In genomic region chr6:33278392-33278741, GRCh38 we compare ENCODE assay signal across 8 cellular contexts. TPM values are rescaled to one million over a fixed set of nuclear protein-coding genes. Genes with fewer than 3 reads are reported as not detected.
DNase-seq lines count a peak whose midpoint lies in the region; ATAC-seq and TF ChIP-seq lines count a peak whose summit lies in the region.
"Had no signal": no experiment of that assay in that cellular context is flagged by ENCODE, and none has a peak within 500 bp of the region (broad histone marks: within the 10 kb centered on the region; RNA-seq: fewer than 3 reads in every experiment).

No MANE protein-coding gene starts in this region.

- H3K4me1 ChIP-seq in DOHH2 (ENCODE audit: control insufficient read depth, low read length) = peaks cover 69% of the 10 kb centered on the region
- H3K4me1 ChIP-seq in Karpas-422 (ENCODE audit: low read length) = peaks cover 60% of the 10 kb centered on the region
- H3K4me1 ChIP-seq in sigmoid colon = peaks cover 0 to 46% (median 43%) of the 10 kb centered on the region in 4 donors

- TF ChIP-seq EP300 in sigmoid colon (IDR thresholded peaks at IDR 0.05) = no peak

- no peak overlapping the region for H2AFZ ChIP-seq in Karpas-422 (ENCODE audit: low read length)

- H3K9ac ChIP-seq in Karpas-422 (ENCODE audit: low read length) = peak overlapping the region; percentile 91

- TF ChIP-seq CTCF in DOHH2 (IDR thresholded peaks at IDR 0.05; ENCODE audit: low read depth, low read length, poor library complexity, severe bottlenecking) (no peak), sigmoid colon (IDR thresholded peaks at IDR 0.05) (no peak)

- H3K9me3 ChIP-seq in DOHH2 (ENCODE audit: control insufficient read depth, insufficient read depth, low read length) (no peaks in the 10 kb centered on the region), Karpas-422 (ENCODE audit: low read length) (no peaks in the 10 kb centered on the region), sigmoid colon (no peaks in the 10 kb centered on the region)

- H3K27me3 ChIP-seq in DOHH2 (ENCODE audit: control insufficient read depth, low read length) = no peaks in the 10 kb centered on the region
- H3K27me3 ChIP-seq in Karpas-422 (ENCODE audit: low read length) = no peaks in the 10 kb centered on the region
- H3K27me3 ChIP-seq in sigmoid colon = no peaks in the 10 kb centered on the region

- H3K36me3 Mint-ChIP-seq in dendritic cell treated with granulocyte-macrophage colony-stimulating factor and Interleukin-4, amounts not matched to agents 40 ng/mL and 50 ng/mL, for 4 days (ENCODE audit: low read depth) = peaks cover 100% of the 10 kb centered on the region

- H4K20me1 ChIP-seq in DOHH2 (ENCODE audit: control insufficient read depth, insufficient read depth, low read depth, low read length) = peaks cover 19% of the 10 kb centered on the region
- peaks cover 27% of the 10 kb centered on the region for H4K20me1 ChIP-seq in Karpas-422 (ENCODE audit: insufficient read depth, low read depth, low read length)

- H3K4me2 ChIP-seq in DOHH2 (ENCODE audit: low read length) = peak overlapping the region; percentile 99
- H3K4me2 ChIP-seq in Karpas-422 (ENCODE audit: low read depth, low read length, poor library complexity, severe bottlenecking) = peak overlapping the region; percentile 90

- ATAC-seq in GM21360 (IDR thresholded peaks at IDR 0.05; ENCODE audit: unreplicated experiment) (no peak), HG02840 (IDR thresholded peaks at IDR 0.05; ENCODE audit: low FRiP score, unreplicated experiment) (no peak)

- H3K9me3 Mint-ChIP-seq in dendritic cell treated with granulocyte-macrophage colony-stimulating factor and Interleukin-4, amounts not matched to agents 40 ng/mL and 50 ng/mL, for 4 days = no peaks in the 10 kb centered on the region

- H3F3A ChIP-seq in DOHH2 (ENCODE audit: control insufficient read depth, insufficient read depth) = peaks cover 63% of the 10 kb centered on the region

- H3K9me2 ChIP-seq in DOHH2 (replicated peaks; ENCODE audit: control insufficient read depth, low read length) (no peaks in the 10 kb centered on the region), Karpas-422 (replicated peaks; ENCODE audit: insufficient read depth, low read length) (no peaks in the 10 kb centered on the region)

- peaks cover 90% of the 10 kb centered on the region for H3K36me3 ChIP-seq in DOHH2 (ENCODE audit: control insufficient read depth, low read length)
- H3K36me3 ChIP-seq in Karpas-422 (ENCODE audit: insufficient read depth, low read length) = peaks cover 30% of the 10 kb centered on the region
- peaks cover 6 to 79% (median 25%) of the 10 kb centered on the region in 4 donors for H3K36me3 ChIP-seq in sigmoid colon

- peaks cover 86% of the 10 kb centered on the region for H3K4me1 Mint-ChIP-seq in dendritic cell treated with granulocyte-macrophage colony-stimulating factor and Interleukin-4, amounts not matched to agents 40 ng/mL and 50 ng/mL, for 4 days (ENCODE audit: low read depth)

- WGBS in sigmoid colon, 2 donors = 85% methylated on average over 9 of the region's 9 CpGs

- peak overlapping the region; percentile 95 for H3K4me3 Mint-ChIP-seq in dendritic cell treated with granulocyte-macrophage colony-stimulating factor and Interleukin-4, amounts not matched to agents 40 ng/mL and 50 ng/mL, for 4 days

- H3K4me3 ChIP-seq in DOHH2 (ENCODE audit: low read length) (peak overlapping the region; percentile 93), Karpas-422 (ENCODE audit: low read length) (peak overlapping the region; percentile 80; the same call in 1 of the 2 replicates), sigmoid colon (peak overlapping the region in 1 of 4 donors; percentile 87)

- H3K27me3 Mint-ChIP-seq in dendritic cell treated with granulocyte-macrophage colony-stimulating factor and Interleukin-4, amounts not matched to agents 40 ng/mL and 50 ng/mL, for 4 days = no peaks in the 10 kb centered on the region

- H3K27ac ChIP-seq in DOHH2 (ENCODE audit: low read depth, low read length) (peak overlapping the region; percentile 80), Karpas-422 (ENCODE audit: low read length) (peak overlapping the region; percentile 93), sigmoid colon (peak overlapping the region; percentile 90 to 94 (median 93))

- H3K79me2 ChIP-seq in DOHH2 (ENCODE audit: control insufficient read depth, low read length) (peaks cover 26% of the 10 kb centered on the region), Karpas-422 (ENCODE audit: low read length) (peaks cover 18% of the 10 kb centered on the region)

- H3K27ac Mint-ChIP-seq in dendritic cell treated with granulocyte-macrophage colony-stimulating factor and Interleukin-4, amounts not matched to agents 40 ng/mL and 50 ng/mL, for 4 days = peak overlapping the region; percentile 94

- intact Hi-C loops in dendritic cell treated with granulocyte-macrophage colony-stimulating factor and Interleukin-4, amounts not matched to agents 40 ng/mL and 50 ng/mL, for 4 days (cut with micrococcal nuclease) = no loop called here
- intact Hi-C loops in sigmoid colon (cut with DNase I) = loop anchor here (10.0 kb wide), 1 partner anchor 1614 kb away; the partner anchor contains the start of genes C6orf47, CSNK2B, GPANK1 and LY6G5B

- DNase-seq in Karpas-422 (peak; percentile 47), sigmoid colon (no peak), KG1 (lab: John Stamatoyannopoulos, UW) (no peak)
- DNase-seq: NCI-H82 had no signal

- no peak for TF ChIP-seq POLR2A in sigmoid colon (IDR thresholded peaks at IDR 0.05)

RNA-seq across cellular contexts. Expression of gene B3GALT4, which starts 1.4 kb away (rescaled TPM):
- total RNA-seq in Karpas-422 (2014; rRNA removed; shearing (Covaris generic); ENCODE audit: low replicate concordance) = 3.4 and 16.2 TPM in 2 replicates
- total RNA-seq in sigmoid colon = 10 to 100 TPM in 3 of 4 donors, 1 to 10 TPM in 1; 7.2 to 22.2 (median 13.3) TPM
- 10 to 100 TPM; 19.2 to 23.6 (median 21.7) TPM for polyA plus RNA-seq in sigmoid colon

RNA-seq across cellular contexts. Expression of gene RPS18, which starts 6.5 kb away (rescaled TPM):
- 7,996 and 13,063 TPM in 2 replicates for total RNA-seq in Karpas-422 (2014; rRNA removed; shearing (Covaris generic); ENCODE audit: low replicate concordance)
- total RNA-seq in sigmoid colon = 1,000 to 10,000 TPM; 2,427 to 4,810 (median 4,005) TPM
- polyA plus RNA-seq in sigmoid colon = 1,000 to 10,000 TPM; 3,648 to 7,566 (median 5,490) TPM

RNA-seq across cellular contexts. Expression of gene VPS52, which starts 6.7 kb away (rescaled TPM):
- 21.6 and 76.5 TPM in 2 replicates for total RNA-seq in Karpas-422 (2014; rRNA removed; shearing (Covaris generic); ENCODE audit: low replicate concordance)
- 10 to 100 TPM; 26.2 to 44.6 (median 33.5) TPM for total RNA-seq in sigmoid colon
- 10 to 100 TPM; 23.4 to 51.2 (median 26.4) TPM for polyA plus RNA-seq in sigmoid colon

RNA-seq across cellular contexts. Expression of gene WDR46, which starts 10.7 kb away (rescaled TPM):
- 59.6 and 91.1 TPM in 2 replicates for total RNA-seq in Karpas-422 (2014; rRNA removed; shearing (Covaris generic); ENCODE audit: low replicate concordance)
- total RNA-seq in sigmoid colon = 10 to 100 TPM; 28.2 to 41.6 (median 37.4) TPM
- polyA plus RNA-seq in sigmoid colon = 10 to 100 TPM; 15.3 to 51.2 (median 30.0) TPM

RNA-seq across cellular contexts. Expression of gene PFDN6, which starts 11.0 kb away (rescaled TPM):
- 66.7 and 126 TPM in 2 replicates for total RNA-seq in Karpas-422 (2014; rRNA removed; shearing (Covaris generic); ENCODE audit: low replicate concordance)
- total RNA-seq in sigmoid colon = 10 to 100 TPM in 3 of 4 donors, 1 to 10 TPM in 1; 7.5 to 56.1 (median 31.8) TPM
- polyA plus RNA-seq in sigmoid colon = 100 to 1,000 TPM; 131 to 173 (median 144) TPM
